Comparison of ENCODE assay signal across 10 cellular contexts in genomic region chr10:10605551-10606081, GRCh38.
DNase-seq lines count a peak whose midpoint lies in the region; ATAC-seq, FAIRE-seq and TF ChIP-seq lines count a peak whose summit lies in the region.
"Had no signal": no experiment of that assay in that cellular context is flagged by ENCODE, and none has a peak within 500 bp of the region (broad histone marks: within the 10 kb centered on the region; RNA-seq: fewer than 3 reads in every experiment).

No MANE protein-coding gene starts in this region.

- H2AK5ac ChIP-seq in IMR-90 (ENCODE audit: low read depth, low read length) = no peak overlapping the region

- H3K18ac ChIP-seq in IMR-90 (ENCODE audit: low read depth, low read length) = no peak overlapping the region; the same call in none of the 2 replicates

- H2BK5ac ChIP-seq in IMR-90 (ENCODE audit: low read depth, low read length, poor library complexity, severe bottlenecking) = peak overlapping the region; percentile 17

- H4K8ac ChIP-seq in IMR-90 (ENCODE audit: low read depth in 2 of 2, low read length in 2 of 2) = peak overlapping the region in 1 of 2 experiments; percentile 42; a peak in 2 of 4 replicates

- intact Hi-C loops in IMR-90 (cut with micrococcal nuclease) = no loop called here
- intact Hi-C loops in breast epithelium (cut with DNase I; ENCODE audit: low total_unique reads) = no loop called here
- intact Hi-C loops in tibial artery (cut with DNase I; ENCODE audit: low total_unique reads) = no loop called here

- H4K91ac ChIP-seq in IMR-90 (ENCODE audit: insufficient read depth, low read depth, low read length) = no peak overlapping the region; the same call in 1 of the 2 replicates

- POLR2A ChIA-PET in IMR-90 (lab: Charles Lee; ENCODE audit: unreplicated experiment) = no interaction called here

- no peaks in the 10 kb centered on the region for H3K79me1 ChIP-seq in IMR-90 (ENCODE audit: low read depth in 1 of 2, low read length in 2 of 2)

- dilution Hi-C loops in IMR-90 (cut with HindIII; ENCODE audit: low sequenced_read_pairs, unreplicated experiment) = no loop called here
- dilution Hi-C loops in keratinocyte (cut with MboI; ENCODE audit: extremely low pct_ligation_motif_present, low sequenced_read_pairs) = no loop called here

- H4K5ac ChIP-seq in IMR-90 (ENCODE audit: low read depth, low read length) = peak overlapping the region; percentile 24; the same call in 1 of the 2 replicates

- no TSS peak for BruUV-seq in IMR-90 (replicated peaks; lab: Mats Ljungman, UMichigan)

- peaks cover 2% of the 10 kb centered on the region; the same call in 1 of the 2 replicates for H3K4me1 ChIP-seq in IMR-90 (ENCODE audit: control insufficient read depth, insufficient read depth, low read length)
- H3K4me1 ChIP-seq in breast epithelium = no peaks in the 10 kb centered on the region
- H3K4me1 ChIP-seq in keratinocyte (ENCODE audit: control insufficient read depth, extremely low read depth, insufficient read depth, low read length) = no peaks in the 10 kb centered on the region
- peaks cover 0 to 17% (median 3%) of the 10 kb centered on the region in 4 donors for H3K4me1 ChIP-seq in tibial artery
- H3K4me1 ChIP-seq in MM.1S (ENCODE audit: low read length) = no peaks in the 10 kb centered on the region

- no peak overlapping the region for H3K56ac ChIP-seq in IMR-90 (ENCODE audit: extremely low read depth, insufficient read depth, low read length)

- H3K4me2 ChIP-seq in IMR-90 (ENCODE audit: low read depth, low read length) (no peak overlapping the region), keratinocyte (ENCODE audit: control insufficient read depth, extremely low read depth, insufficient read depth, low read depth, low read length) (no peak overlapping the region), MM.1S (ENCODE audit: low read depth, low read length) (no peak overlapping the region)

- H3K9ac ChIP-seq in IMR-90 (ENCODE audit: low read depth, low read length) = no peak overlapping the region
- no peak overlapping the region for H3K9ac ChIP-seq in keratinocyte (ENCODE audit: control insufficient read depth, extremely low read depth, insufficient read depth, low read length)
- no peak overlapping the region for H3K9ac ChIP-seq in MM.1S (ENCODE audit: low read length)

- no peak overlapping the region for H2AK9ac ChIP-seq in IMR-90 (replicated peaks; ENCODE audit: low read depth, low read length, poor library complexity)

- DNase-seq in IMR-90 (peak; percentile 86), breast epithelium (ENCODE audit: low spot score in 2 of 2) (no peak), keratinocyte (ENCODE audit: low read depth, low spot score) (no peak), tibial artery (peak; percentile 54 to 77), COLO829 (ENCODE audit: low spot score) (no peak), MM.1S (no peak), NCI-H345 treated with DMSO at 0.1 percent for 48 hours (lab: John Stamatoyannopoulos, UW; ENCODE audit: unreplicated experiment) (no peak), NCI-H524 (lab: John Stamatoyannopoulos, UW) (no peak)
- DNase-seq: NCI-H1417 had no signal

- no peak overlapping the region for H3K23ac ChIP-seq in IMR-90 (ENCODE audit: low read depth, low read length)

- peak overlapping the region; percentile 28 for H2AFZ ChIP-seq in IMR-90 (replicated peaks; ENCODE audit: low read length, poor library complexity)
- H2AFZ ChIP-seq in keratinocyte (ENCODE audit: control insufficient read depth, low read length) = peak overlapping the region; percentile 74
- H2AFZ ChIP-seq in MM.1S (ENCODE audit: low read length) = no peak overlapping the region

- H2BK120ac ChIP-seq in IMR-90 (ENCODE audit: low read depth, low read length) = peak overlapping the region; percentile 61

- H3K4ac ChIP-seq in IMR-90 (ENCODE audit: low read depth, low read length) = peak overlapping the region; percentile 61; the same call in 1 of the 2 replicates

- peak; percentile 86 for FAIRE-seq in keratinocyte (lab: Jason Lieb, UNC)

- H3K9me3 ChIP-seq in IMR-90 (ENCODE audit: control insufficient read depth, insufficient read depth, low read length) (no peaks in the 10 kb centered on the region), breast epithelium (no peaks in the 10 kb centered on the region), keratinocyte (ENCODE audit: control insufficient read depth, low read depth, low read length) (no peaks in the 10 kb centered on the region), tibial artery (no peaks in the 10 kb centered on the region), MM.1S (replicated peaks; ENCODE audit: insufficient read depth, low read length) (no peaks in the 10 kb centered on the region)

- H3K14ac ChIP-seq in IMR-90 (replicated peaks; ENCODE audit: low read depth, low read length) = no peak overlapping the region

- no peaks in the 10 kb centered on the region; the same call in 1 of the 2 replicates for H3K9me1 ChIP-seq in IMR-90 (ENCODE audit: insufficient read depth, low read length)
- no peaks in the 10 kb centered on the region for H3K9me1 ChIP-seq in keratinocyte (ENCODE audit: control insufficient read depth, extremely low read depth, insufficient read depth, low read length)

- in situ Hi-C loops in IMR-90 (cut with MboI; ENCODE audit: low sequenced_read_pairs) = no loop called here

- H3K79me2 ChIP-seq in keratinocyte (ENCODE audit: control insufficient read depth, insufficient read depth, low read length) (no peaks in the 10 kb centered on the region), MM.1S (ENCODE audit: low read length) (no peaks in the 10 kb centered on the region)

- TF ChIP-seq CTCF in IMR-90 (conservative IDR thresholded peaks at IDR 0.05; ENCODE audit: low read depth, low read length) (no peak), breast epithelium (IDR thresholded peaks at IDR 0.05) (no peak), keratinocyte (optimal IDR thresholded peaks at IDR 0.05 in 1 of 3, IDR thresholded peaks at IDR 0.05 in 1 of 3, conservative IDR thresholded peaks at IDR 0.05 in 1 of 3; ENCODE audit: extremely low read depth in 1 of 3, insufficient read depth in 2 of 3, low read length in 3 of 3) (no peak), tibial artery (IDR thresholded peaks at IDR 0.05) (no peak), MM.1S (IDR thresholded peaks at IDR 0.05; ENCODE audit: low read length) (no peak)

- no peaks in the 10 kb centered on the region for H3K9me2 ChIP-seq in MM.1S (replicated peaks; ENCODE audit: insufficient read depth, low read length)

- H3K27ac ChIP-seq in IMR-90 (ENCODE audit: insufficient read depth, low read length) (peak overlapping the region; percentile 14; the same call in 1 of the 2 replicates), breast epithelium (peak overlapping the region; percentile 19 to 72), keratinocyte (ENCODE audit: control insufficient read depth, insufficient read depth, low read length) (peak overlapping the region; percentile 51), tibial artery (peak overlapping the region; percentile 79 to 80), MM.1S (ENCODE audit: low read length) (no peak overlapping the region)
- H3K27ac ChIP-seq: HL-60 had no signal

- TF ChIP-seq POLR2A in IMR-90 (IDR thresholded peaks at IDR 0.05; ENCODE audit: low read depth, low read length) (no peak), breast epithelium (IDR thresholded peaks at IDR 0.05) (no peak)

- peak; percentile 84 for ATAC-seq in IMR-90 (ENCODE audit: low read depth)

- no peaks in the 10 kb centered on the region for H3K36me3 ChIP-seq in IMR-90 (ENCODE audit: control insufficient read depth, insufficient read depth, low read length)
- no peaks in the 10 kb centered on the region for H3K36me3 ChIP-seq in breast epithelium
- H3K36me3 ChIP-seq in keratinocyte (ENCODE audit: control insufficient read depth in 2 of 2, extremely low read depth in 1 of 2, insufficient read depth in 2 of 2, low read length in 2 of 2) = no peaks in the 10 kb centered on the region
- H3K36me3 ChIP-seq in tibial artery = no peaks in the 10 kb centered on the region
- H3K36me3 ChIP-seq in MM.1S (replicated peaks; ENCODE audit: insufficient read depth, low read length) = no peaks in the 10 kb centered on the region

- H3K27me3 ChIP-seq in IMR-90 (ENCODE audit: control insufficient read depth, insufficient read depth, low read length) (no peaks in the 10 kb centered on the region), breast epithelium (no peaks in the 10 kb centered on the region), keratinocyte (ENCODE audit: control insufficient read depth, extremely low read depth, insufficient read depth, low read length) (no peaks in the 10 kb centered on the region), tibial artery (no peaks in the 10 kb centered on the region), MM.1S (replicated peaks; ENCODE audit: insufficient read depth, low read length) (no peaks in the 10 kb centered on the region)

- CTCF ChIA-PET in IMR-90 (lab: Yijun Ruan, JAX) = interaction anchor here (1.0 kb wide), 1 partner anchor 15 kb away, joined by 4 read pairs; no protein-coding TSS in a partner anchor

- H2BK15ac ChIP-seq in IMR-90 (ENCODE audit: low read depth, low read length) = no peak overlapping the region

- no peaks in the 10 kb centered on the region for H3F3A ChIP-seq in MM.1S (ENCODE audit: insufficient read depth, low read length)

- H4K20me1 ChIP-seq in IMR-90 (ENCODE audit: insufficient read depth, low read length) (no peaks in the 10 kb centered on the region), keratinocyte (ENCODE audit: control insufficient read depth, extremely low read depth, insufficient read depth, low read length) (no peaks in the 10 kb centered on the region), MM.1S (ENCODE audit: insufficient read depth, low read length) (no peaks in the 10 kb centered on the region)

- H3K4me3 ChIP-seq in IMR-90 (ENCODE audit: insufficient read depth, low read depth, low read length) (no peak overlapping the region), breast epithelium (no peak overlapping the region), keratinocyte (ENCODE audit: control insufficient read depth in 2 of 3, extremely low read depth in 1 of 3, insufficient read depth in 2 of 3, low read depth in 1 of 3, low read length in 3 of 3) (no peak overlapping the region), tibial artery (no peak overlapping the region), MM.1S (ENCODE audit: low read length) (no peak overlapping the region)

- no peak for TF ChIP-seq RAD21 in IMR-90 (IDR thresholded peaks at IDR 0.05; ENCODE audit: low read length)

- peak overlapping the region; percentile 63; the same call in 1 of the 2 replicates for H2BK20ac ChIP-seq in IMR-90 (ENCODE audit: low read depth, low read length)

- 63% methylated on average over 4 of the region's 9 CpGs; no CpG with 5 or more reads in 1 of the 2 experiments for WGBS in IMR-90 (ENCODE audit: extremely low coverage in 2 of 2, insufficient read length in 1 of 2), 2 experiments

TF ChIP-seq in IMR-90, 13 proteins besides CTCF, POLR2A, EP300 and RAD21 (continues in another document):
- TF ChIP-seq NFE2L2 (IDR thresholded peaks at IDR 0.05; ENCODE audit: low read depth, low read length) (no peak), BHLHE40 (IDR thresholded peaks at IDR 0.05; ENCODE audit: low read depth, low read length) (peak; percentile 89), CEBPB (IDR thresholded peaks at IDR 0.05; ENCODE audit: low read depth, low read length) (peak; percentile 60; the same call in 1 of the 2 replicates)

Comparison
In these comparisons a context has a peak if more than half of its experiments do, and no peak if none do; other contexts are left out.
1. DNase-seq: peak in IMR-90 (single experiment) and tibial artery (2 of 2); none in breast epithelium (0 of 2), keratinocyte (single experiment), COLO829 (single experiment), MM.1S (single experiment), NCI-H345 treated with DMSO at 0.1 percent for 48 hours (single experiment) and NCI-H524 (0 of 2).